Comparison of ENCODE assay signal across 1 cellular context in the genomic region with DNA sequence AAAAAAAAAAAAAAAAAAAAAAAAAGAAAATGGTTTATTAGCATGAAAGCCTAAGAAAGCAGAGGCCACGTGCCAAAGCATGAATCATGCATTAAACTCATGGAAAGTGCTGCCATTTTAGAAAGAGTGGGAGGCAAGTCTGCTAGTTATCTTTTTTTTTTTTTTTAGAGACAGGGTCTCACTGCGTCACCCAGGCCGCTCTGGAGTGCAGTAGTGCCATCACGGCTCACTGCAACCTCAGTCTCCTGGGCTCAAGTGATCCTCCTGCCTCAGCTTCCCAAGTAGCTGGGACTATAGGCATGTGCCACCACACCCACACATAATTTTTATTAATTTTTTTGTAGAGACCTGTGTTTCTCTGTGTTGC.
A peak's percentile ranks its signal among the peaks of the same experiment; 100 is the strongest.
TF ChIP-seq lines count a peak whose summit lies in the region.

No MANE protein-coding gene starts in this region.

TF ChIP-seq in K562, 482 proteins besides CTCF, POLR2A, EP300 and RAD21 (continued from another document and continues in another):
- TF ChIP-seq, protein P1, sequence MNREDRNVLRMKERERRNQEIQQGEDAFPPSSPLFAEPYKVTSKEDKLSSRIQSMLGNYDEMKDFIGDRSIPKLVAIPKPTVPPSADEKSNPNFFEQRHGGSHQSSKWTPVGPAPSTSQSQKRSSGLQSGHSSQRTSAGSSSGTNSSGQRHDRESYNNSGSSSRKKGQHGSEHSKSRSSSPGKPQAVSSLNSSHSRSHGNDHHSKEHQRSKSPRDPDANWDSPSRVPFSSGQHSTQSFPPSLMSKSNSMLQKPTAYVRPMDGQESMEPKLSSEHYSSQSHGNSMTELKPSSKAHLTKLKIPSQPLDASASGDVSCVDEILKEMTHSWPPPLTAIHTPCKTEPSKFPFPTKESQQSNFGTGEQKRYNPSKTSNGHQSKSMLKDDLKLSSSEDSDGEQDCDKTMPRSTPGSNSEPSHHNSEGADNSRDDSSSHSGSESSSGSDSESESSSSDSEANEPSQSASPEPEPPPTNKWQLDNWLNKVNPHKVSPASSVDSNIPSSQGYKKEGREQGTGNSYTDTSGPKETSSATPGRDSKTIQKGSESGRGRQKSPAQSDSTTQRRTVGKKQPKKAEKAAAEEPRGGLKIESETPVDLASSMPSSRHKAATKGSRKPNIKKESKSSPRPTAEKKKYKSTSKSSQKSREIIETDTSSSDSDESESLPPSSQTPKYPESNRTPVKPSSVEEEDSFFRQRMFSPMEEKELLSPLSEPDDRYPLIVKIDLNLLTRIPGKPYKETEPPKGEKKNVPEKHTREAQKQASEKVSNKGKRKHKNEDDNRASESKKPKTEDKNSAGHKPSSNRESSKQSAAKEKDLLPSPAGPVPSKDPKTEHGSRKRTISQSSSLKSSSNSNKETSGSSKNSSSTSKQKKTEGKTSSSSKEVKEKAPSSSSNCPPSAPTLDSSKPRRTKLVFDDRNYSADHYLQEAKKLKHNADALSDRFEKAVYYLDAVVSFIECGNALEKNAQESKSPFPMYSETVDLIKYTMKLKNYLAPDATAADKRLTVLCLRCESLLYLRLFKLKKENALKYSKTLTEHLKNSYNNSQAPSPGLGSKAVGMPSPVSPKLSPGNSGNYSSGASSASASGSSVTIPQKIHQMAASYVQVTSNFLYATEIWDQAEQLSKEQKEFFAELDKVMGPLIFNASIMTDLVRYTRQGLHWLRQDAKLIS (CRISPR knock-in tag; IDR thresholded peaks at IDR 0.05): no peak
- TF ChIP-seq HDAC3 (IDR thresholded peaks at IDR 0.05; ENCODE audit: borderline replicate concordance, partially characterized antibody): no peak
- TF ChIP-seq MCM7 (IDR thresholded peaks at IDR 0.05): no peak
- no peak for TF ChIP-seq MTA1 (IDR thresholded peaks at IDR 0.05; ENCODE audit: borderline replicate concordance)
- TF ChIP-seq BHLHE40 (IDR thresholded peaks at IDR 0.05; ENCODE audit: low read length): peak; percentile 69; the same call in 1 of the 2 replicates
- TF ChIP-seq, protein P2, sequence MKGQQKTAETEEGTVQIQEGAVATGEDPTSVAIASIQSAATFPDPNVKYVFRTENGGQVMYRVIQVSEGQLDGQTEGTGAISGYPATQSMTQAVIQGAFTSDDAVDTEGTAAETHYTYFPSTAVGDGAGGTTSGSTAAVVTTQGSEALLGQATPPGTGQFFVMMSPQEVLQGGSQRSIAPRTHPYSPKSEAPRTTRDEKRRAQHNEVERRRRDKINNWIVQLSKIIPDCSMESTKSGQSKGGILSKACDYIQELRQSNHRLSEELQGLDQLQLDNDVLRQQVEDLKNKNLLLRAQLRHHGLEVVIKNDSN (CRISPR knock-in tag; IDR thresholded peaks at IDR 0.05): peak; percentile 63
- TF ChIP-seq, protein P3, sequence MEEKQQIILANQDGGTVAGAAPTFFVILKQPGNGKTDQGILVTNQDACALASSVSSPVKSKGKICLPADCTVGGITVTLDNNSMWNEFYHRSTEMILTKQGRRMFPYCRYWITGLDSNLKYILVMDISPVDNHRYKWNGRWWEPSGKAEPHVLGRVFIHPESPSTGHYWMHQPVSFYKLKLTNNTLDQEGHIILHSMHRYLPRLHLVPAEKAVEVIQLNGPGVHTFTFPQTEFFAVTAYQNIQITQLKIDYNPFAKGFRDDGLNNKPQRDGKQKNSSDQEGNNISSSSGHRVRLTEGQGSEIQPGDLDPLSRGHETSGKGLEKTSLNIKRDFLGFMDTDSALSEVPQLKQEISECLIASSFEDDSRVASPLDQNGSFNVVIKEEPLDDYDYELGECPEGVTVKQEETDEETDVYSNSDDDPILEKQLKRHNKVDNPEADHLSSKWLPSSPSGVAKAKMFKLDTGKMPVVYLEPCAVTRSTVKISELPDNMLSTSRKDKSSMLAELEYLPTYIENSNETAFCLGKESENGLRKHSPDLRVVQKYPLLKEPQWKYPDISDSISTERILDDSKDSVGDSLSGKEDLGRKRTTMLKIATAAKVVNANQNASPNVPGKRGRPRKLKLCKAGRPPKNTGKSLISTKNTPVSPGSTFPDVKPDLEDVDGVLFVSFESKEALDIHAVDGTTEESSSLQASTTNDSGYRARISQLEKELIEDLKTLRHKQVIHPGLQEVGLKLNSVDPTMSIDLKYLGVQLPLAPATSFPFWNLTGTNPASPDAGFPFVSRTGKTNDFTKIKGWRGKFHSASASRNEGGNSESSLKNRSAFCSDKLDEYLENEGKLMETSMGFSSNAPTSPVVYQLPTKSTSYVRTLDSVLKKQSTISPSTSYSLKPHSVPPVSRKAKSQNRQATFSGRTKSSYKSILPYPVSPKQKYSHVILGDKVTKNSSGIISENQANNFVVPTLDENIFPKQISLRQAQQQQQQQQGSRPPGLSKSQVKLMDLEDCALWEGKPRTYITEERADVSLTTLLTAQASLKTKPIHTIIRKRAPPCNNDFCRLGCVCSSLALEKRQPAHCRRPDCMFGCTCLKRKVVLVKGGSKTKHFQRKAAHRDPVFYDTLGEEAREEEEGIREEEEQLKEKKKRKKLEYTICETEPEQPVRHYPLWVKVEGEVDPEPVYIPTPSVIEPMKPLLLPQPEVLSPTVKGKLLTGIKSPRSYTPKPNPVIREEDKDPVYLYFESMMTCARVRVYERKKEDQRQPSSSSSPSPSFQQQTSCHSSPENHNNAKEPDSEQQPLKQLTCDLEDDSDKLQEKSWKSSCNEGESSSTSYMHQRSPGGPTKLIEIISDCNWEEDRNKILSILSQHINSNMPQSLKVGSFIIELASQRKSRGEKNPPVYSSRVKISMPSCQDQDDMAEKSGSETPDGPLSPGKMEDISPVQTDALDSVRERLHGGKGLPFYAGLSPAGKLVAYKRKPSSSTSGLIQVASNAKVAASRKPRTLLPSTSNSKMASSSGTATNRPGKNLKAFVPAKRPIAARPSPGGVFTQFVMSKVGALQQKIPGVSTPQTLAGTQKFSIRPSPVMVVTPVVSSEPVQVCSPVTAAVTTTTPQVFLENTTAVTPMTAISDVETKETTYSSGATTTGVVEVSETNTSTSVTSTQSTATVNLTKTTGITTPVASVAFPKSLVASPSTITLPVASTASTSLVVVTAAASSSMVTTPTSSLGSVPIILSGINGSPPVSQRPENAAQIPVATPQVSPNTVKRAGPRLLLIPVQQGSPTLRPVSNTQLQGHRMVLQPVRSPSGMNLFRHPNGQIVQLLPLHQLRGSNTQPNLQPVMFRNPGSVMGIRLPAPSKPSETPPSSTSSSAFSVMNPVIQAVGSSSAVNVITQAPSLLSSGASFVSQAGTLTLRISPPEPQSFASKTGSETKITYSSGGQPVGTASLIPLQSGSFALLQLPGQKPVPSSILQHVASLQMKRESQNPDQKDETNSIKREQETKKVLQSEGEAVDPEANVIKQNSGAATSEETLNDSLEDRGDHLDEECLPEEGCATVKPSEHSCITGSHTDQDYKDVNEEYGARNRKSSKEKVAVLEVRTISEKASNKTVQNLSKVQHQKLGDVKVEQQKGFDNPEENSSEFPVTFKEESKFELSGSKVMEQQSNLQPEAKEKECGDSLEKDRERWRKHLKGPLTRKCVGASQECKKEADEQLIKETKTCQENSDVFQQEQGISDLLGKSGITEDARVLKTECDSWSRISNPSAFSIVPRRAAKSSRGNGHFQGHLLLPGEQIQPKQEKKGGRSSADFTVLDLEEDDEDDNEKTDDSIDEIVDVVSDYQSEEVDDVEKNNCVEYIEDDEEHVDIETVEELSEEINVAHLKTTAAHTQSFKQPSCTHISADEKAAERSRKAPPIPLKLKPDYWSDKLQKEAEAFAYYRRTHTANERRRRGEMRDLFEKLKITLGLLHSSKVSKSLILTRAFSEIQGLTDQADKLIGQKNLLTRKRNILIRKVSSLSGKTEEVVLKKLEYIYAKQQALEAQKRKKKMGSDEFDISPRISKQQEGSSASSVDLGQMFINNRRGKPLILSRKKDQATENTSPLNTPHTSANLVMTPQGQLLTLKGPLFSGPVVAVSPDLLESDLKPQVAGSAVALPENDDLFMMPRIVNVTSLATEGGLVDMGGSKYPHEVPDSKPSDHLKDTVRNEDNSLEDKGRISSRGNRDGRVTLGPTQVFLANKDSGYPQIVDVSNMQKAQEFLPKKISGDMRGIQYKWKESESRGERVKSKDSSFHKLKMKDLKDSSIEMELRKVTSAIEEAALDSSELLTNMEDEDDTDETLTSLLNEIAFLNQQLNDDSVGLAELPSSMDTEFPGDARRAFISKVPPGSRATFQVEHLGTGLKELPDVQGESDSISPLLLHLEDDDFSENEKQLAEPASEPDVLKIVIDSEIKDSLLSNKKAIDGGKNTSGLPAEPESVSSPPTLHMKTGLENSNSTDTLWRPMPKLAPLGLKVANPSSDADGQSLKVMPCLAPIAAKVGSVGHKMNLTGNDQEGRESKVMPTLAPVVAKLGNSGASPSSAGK (IDR thresholded peaks at IDR 0.05): no peak
- TF ChIP-seq MYC (IDR thresholded peaks at IDR 0.05; ENCODE audit: low read depth, low read length): peak; percentile 35; the same call in 1 of the 2 replicates
- no peak for TF ChIP-seq MYC (CRISPR knock-in tag; IDR thresholded peaks at IDR 0.05; ENCODE audit: borderline replicate concordance, low read depth)
- TF ChIP-seq ZNF507 (tag; conservative IDR thresholded peaks at IDR 0.05): no peak
- TF ChIP-seq, protein P4, sequence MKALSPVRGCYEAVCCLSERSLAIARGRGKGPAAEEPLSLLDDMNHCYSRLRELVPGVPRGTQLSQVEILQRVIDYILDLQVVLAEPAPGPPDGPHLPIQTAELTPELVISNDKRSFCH (CRISPR knock-in tag; IDR thresholded peaks at IDR 0.05): no peak
- TF ChIP-seq, protein P4 (tag; IDR thresholded peaks at IDR 0.05): no peak
- no peak; the same call in 1 of the 2 replicates for TF ChIP-seq SMAD4 (CRISPR knock-in tag; conservative IDR thresholded peaks at IDR 0.05)
- no peak for TF ChIP-seq ZNF184 (CRISPR knock-in tag; IDR thresholded peaks at IDR 0.05)
- no peak for TF ChIP-seq HIVEP1 (CRISPR knock-in tag; IDR thresholded peaks at IDR 0.05)
- no peak for TF ChIP-seq MBD2 (IDR thresholded peaks at IDR 0.05; ENCODE audit: borderline replicate concordance, low read depth)
- TF ChIP-seq, protein P5, sequence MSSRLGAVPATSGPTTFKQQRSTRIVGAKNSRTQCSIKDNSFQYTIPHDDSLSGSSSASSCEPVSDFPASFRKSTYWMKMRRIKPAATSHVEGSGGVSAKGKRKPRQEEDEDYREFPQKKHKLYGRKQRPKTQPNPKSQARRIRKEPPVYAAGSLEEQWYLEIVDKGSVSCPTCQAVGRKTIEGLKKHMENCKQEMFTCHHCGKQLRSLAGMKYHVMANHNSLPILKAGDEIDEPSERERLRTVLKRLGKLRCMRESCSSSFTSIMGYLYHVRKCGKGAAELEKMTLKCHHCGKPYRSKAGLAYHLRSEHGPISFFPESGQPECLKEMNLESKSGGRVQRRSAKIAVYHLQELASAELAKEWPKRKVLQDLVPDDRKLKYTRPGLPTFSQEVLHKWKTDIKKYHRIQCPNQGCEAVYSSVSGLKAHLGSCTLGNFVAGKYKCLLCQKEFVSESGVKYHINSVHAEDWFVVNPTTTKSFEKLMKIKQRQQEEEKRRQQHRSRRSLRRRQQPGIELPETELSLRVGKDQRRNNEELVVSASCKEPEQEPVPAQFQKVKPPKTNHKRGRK (tag; IDR thresholded peaks at IDR 0.05): no peak
- no peak for TF ChIP-seq CHD4 (IDR thresholded peaks at IDR 0.05; ENCODE audit: insufficient read depth, insufficient replicate concordance, low read depth, low read length, poor library complexity, severe bottlenecking)
- TF ChIP-seq, protein P6, sequence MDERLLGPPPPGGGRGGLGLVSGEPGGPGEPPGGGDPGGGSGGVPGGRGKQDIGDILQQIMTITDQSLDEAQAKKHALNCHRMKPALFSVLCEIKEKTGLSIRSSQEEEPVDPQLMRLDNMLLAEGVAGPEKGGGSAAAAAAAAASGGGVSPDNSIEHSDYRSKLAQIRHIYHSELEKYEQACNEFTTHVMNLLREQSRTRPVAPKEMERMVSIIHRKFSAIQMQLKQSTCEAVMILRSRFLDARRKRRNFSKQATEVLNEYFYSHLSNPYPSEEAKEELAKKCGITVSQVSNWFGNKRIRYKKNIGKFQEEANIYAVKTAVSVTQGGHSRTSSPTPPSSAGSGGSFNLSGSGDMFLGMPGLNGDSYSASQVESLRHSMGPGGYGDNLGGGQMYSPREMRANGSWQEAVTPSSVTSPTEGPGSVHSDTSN (CRISPR knock-in tag; IDR thresholded peaks at IDR 0.05; ENCODE audit: low read depth): no peak
- TF ChIP-seq, protein P6 (tag; conservative IDR thresholded peaks at IDR 0.05; ENCODE audit: low read depth): no peak
- TF ChIP-seq MAZ (CRISPR knock-in tag; conservative IDR thresholded peaks at IDR 0.05 in 1 of 2, IDR thresholded peaks at IDR 0.05 in 1 of 2): no peak
- no peak for TF ChIP-seq STAG1 (CRISPR knock-in tag; IDR thresholded peaks at IDR 0.05; ENCODE audit: borderline replicate concordance)
- TF ChIP-seq, protein P7, sequence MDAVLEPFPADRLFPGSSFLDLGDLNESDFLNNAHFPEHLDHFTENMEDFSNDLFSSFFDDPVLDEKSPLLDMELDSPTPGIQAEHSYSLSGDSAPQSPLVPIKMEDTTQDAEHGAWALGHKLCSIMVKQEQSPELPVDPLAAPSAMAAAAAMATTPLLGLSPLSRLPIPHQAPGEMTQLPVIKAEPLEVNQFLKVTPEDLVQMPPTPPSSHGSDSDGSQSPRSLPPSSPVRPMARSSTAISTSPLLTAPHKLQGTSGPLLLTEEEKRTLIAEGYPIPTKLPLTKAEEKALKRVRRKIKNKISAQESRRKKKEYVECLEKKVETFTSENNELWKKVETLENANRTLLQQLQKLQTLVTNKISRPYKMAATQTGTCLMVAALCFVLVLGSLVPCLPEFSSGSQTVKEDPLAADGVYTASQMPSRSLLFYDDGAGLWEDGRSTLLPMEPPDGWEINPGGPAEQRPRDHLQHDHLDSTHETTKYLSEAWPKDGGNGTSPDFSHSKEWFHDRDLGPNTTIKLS (IDR thresholded peaks at IDR 0.05; ENCODE audit: borderline replicate concordance, low read depth): no peak
- no peak for TF ChIP-seq ZNF551 (CRISPR knock-in tag; IDR thresholded peaks at IDR 0.05)
- TF ChIP-seq SREBF2 (CRISPR knock-in tag; IDR thresholded peaks at IDR 0.05): no peak
- TF ChIP-seq TRIM24 (IDR thresholded peaks at IDR 0.05): 0 out of 4 replicates have a peak, but pooled peaks of 1 of the 2 experiments have one; percentile 11
- TF ChIP-seq RNF2 (IDR thresholded peaks at IDR 0.05): no peak
- TF ChIP-seq ARHGAP35 (IDR thresholded peaks at IDR 0.05; ENCODE audit: partially characterized antibody): no peak
- TF ChIP-seq MECOM (CRISPR knock-in tag; IDR thresholded peaks at IDR 0.05): 0 out of 2 replicates have a peak, but pooled peaks have one; percentile 13
- no peak; the same call in 1 of the 2 replicates for TF ChIP-seq SP1 (CRISPR knock-in tag; IDR thresholded peaks at IDR 0.05)
- TF ChIP-seq ZNF780A (CRISPR knock-in tag; IDR thresholded peaks at IDR 0.05): no peak
- TF ChIP-seq, protein P8, sequence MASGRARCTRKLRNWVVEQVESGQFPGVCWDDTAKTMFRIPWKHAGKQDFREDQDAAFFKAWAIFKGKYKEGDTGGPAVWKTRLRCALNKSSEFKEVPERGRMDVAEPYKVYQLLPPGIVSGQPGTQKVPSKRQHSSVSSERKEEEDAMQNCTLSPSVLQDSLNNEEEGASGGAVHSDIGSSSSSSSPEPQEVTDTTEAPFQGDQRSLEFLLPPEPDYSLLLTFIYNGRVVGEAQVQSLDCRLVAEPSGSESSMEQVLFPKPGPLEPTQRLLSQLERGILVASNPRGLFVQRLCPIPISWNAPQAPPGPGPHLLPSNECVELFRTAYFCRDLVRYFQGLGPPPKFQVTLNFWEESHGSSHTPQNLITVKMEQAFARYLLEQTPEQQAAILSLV (tag; IDR thresholded peaks at IDR 0.05): no peak
- no peak for TF ChIP-seq ZNF232 (CRISPR knock-in tag; IDR thresholded peaks at IDR 0.05)
